ENCODE assay signal across 1 cellular context in the genomic region with DNA sequence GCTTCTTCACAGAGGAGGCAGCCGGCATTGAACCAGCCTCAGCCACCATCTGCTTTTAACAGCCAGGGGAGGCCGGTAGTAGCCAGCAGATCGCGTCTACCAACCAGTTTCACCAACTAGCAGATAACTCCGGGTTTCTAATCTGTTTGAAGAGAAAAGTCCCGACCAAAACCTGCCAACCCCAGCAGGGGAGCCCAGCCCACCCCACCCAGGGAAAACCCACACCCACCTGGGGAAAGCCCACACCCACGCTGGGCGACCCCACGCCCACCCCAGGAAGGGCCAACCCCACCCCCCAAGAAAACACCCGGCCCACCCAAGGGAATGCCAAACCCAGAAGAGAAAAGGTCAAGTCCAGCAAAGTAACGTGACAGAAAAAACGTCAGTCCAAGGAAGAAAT. TPM values are rescaled to one million over a fixed set of nuclear protein-coding genes. Genes with fewer than 3 reads are reported as not detected.
"Had no signal": no experiment of that assay in that cellular context is flagged by ENCODE, and none has a peak within 500 bp of the region (broad histone marks: within the 10 kb centered on the region; RNA-seq: fewer than 3 reads in every experiment).

A gene (minus strand): TSS at position 101 of the 400 bp plus-strand sequence. CDS start 52 bp downstream, at position 49.

RNA-seq across cellular contexts. Expression of the gene that starts here (rescaled TPM):
- total RNA-seq: G401 had no signal
